ENCODE assay signal across 14 cellular contexts in the genomic region with DNA sequence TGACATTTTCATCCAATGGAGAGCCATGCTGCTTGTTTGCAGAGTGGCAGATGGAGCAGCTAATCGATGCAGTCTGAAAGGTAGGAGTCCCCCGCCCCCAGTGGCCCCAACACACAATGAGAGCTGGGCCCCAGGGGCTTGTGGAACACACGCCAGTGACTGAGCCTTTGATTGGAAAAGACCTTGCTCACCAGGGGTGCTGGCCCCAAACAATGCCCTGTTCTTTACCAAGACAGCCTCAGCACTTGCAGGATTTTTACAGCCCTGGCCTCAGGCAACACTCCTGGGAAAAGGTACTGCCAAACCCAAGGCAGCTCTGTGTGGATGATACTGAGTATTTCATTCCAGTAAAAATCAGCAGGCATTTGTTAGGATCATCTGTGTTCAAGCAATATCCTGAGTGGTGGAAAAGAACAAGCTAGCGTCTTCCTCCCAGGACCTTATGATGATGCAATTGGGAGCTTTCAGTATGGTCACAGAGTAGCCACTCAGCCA.
DNase-seq lines count a peak whose midpoint lies in the region; ATAC-seq and TF ChIP-seq lines count a peak whose summit lies in the region.
"Had no signal": no experiment of that assay in that cellular context is flagged by ENCODE, and none has a peak within 500 bp of the region (broad histone marks: within the 10 kb centered on the region; RNA-seq: fewer than 3 reads in every experiment).

No MANE protein-coding gene starts in this region.

- H3K4me3 ChIP-seq in fibroblast of mammary gland (ENCODE audit: control insufficient read depth, low read depth, low read length) = no peak overlapping the region
- H3K4me3 ChIP-seq: BLaER1, thyroid gland had no signal

- no peak for ATAC-seq in GM19467 (IDR thresholded peaks at IDR 0.05; ENCODE audit: unreplicated experiment)

- peak; percentile 91 for DNase-seq in NCI-H1092 (lab: John Stamatoyannopoulos, UW)
- peak; percentile 74 for DNase-seq in NCI-H2227 (lab: John Stamatoyannopoulos, UW; ENCODE audit: unreplicated experiment)
- peak; percentile 57 for DNase-seq in fibroblast of mammary gland (ENCODE audit: low read depth)
- peak; percentile 75 for DNase-seq in retina
- no peak for DNase-seq in caudate nucleus (lab: John Stamatoyannopoulos, UW)
- no peak for DNase-seq in NOMO-1 treated with DMSO at 0.1 percent for 48 hours (lab: John Stamatoyannopoulos, UW; ENCODE audit: unreplicated experiment)
- DNase-seq: activated CD4-positive, alpha-beta T cell treated with anti-CD3 and anti-CD28 coated beads, Interleukin-2, amount 10 ng/mL, durations not matched to agents 7 days and 5 days; activated T-cell treated with anti-CD3 and anti-CD28 coated beads, Interleukin-2, amount 50 U/mL, for 48 hours; DND-41; NCI-H774; stimulated activated CD4-positive, alpha-beta T cell treated with anti-CD3 and anti-CD28 coated beads, Interleukin-2, amount 100 ng/mL, for 24 hours; thyroid gland had no signal

- no peak overlapping the region for H3K27ac ChIP-seq in caudate nucleus (ENCODE audit: low read depth, low read length)
- H3K27ac ChIP-seq: BLaER1, thyroid gland had no signal

- no peak for TF ChIP-seq CTCF in fibroblast of mammary gland (conservative IDR thresholded peaks at IDR 0.05; ENCODE audit: control insufficient read depth, insufficient read depth, low read depth, low read length)

Comparison
In these comparisons a context has a peak if more than half of its experiments do, and no peak if none do; other contexts are left out.
1. DNase-seq: peak in NCI-H1092 (single experiment), NCI-H2227 (single experiment), fibroblast of mammary gland (single experiment) and retina (single experiment); none in caudate nucleus (0 of 61) and NOMO-1 treated with DMSO at 0.1 percent for 48 hours (single experiment).